ENCODE assay signal across 8 cellular contexts in genomic region chr18:22465859-22466602, GRCh38. TPM values are rescaled to one million over a fixed set of nuclear protein-coding genes. Genes with fewer than 3 reads are reported as not detected.
DNase-seq lines count a peak whose midpoint lies in the region; ATAC-seq, FAIRE-seq and TF ChIP-seq lines count a peak whose summit lies in the region.

No MANE protein-coding gene starts in this region.

- H3K4me1 ChIP-seq in K562 (replicated peaks in 1 of 2; ENCODE audit: control insufficient read depth in 2 of 2, insufficient read depth in 2 of 2, low read length in 2 of 2) (peaks cover 8 to 46% of the 10 kb centered on the region in 2 experiments), upper lobe of right lung (peaks cover 31% of the 10 kb centered on the region)

- TF ChIP-seq CTCF in K562 (IDR thresholded peaks at IDR 0.05 in 2 of 3, conservative IDR thresholded peaks at IDR 0.05 in 1 of 3; ENCODE audit: insufficient read depth in 2 of 3, low read depth in 1 of 3, low read length in 3 of 3) = no peak
- no peak for TF ChIP-seq CTCF in upper lobe of right lung (IDR thresholded peaks at IDR 0.05)

- TF ChIP-seq RAD21 in K562 (CRISPR knock-in tag; conservative IDR thresholded peaks at IDR 0.05 in 1 of 2, IDR thresholded peaks at IDR 0.05 in 1 of 2) = no peak; a peak in 1 of 4 replicates

- intact Hi-C loops in K562 (cut with micrococcal nuclease) = loop anchor here (5.0 kb wide), 1 partner anchor 91 kb away; no protein-coding TSS in a partner anchor
- intact Hi-C loops in upper lobe of right lung (cut with DNase I) = no loop called here

- no peaks in the 10 kb centered on the region for H3K36me3 ChIP-seq in K562 (ENCODE audit: control insufficient read depth, insufficient read depth, low read length)
- H3K36me3 ChIP-seq in upper lobe of right lung = no peaks in the 10 kb centered on the region

- CTCF ChIA-PET in K562 (lab: Yijun Ruan, JAX; ENCODE audit: low intra/inter-chr PET ratio) = interaction anchor here (0.6 kb wide), 1 partner anchor 449 kb away, joined by 3 read pairs; no protein-coding TSS in a partner anchor

- peaks cover 0 to 3% of the 10 kb centered on the region in 2 experiments; a peak in 2 of 5 replicates for H3K27me3 ChIP-seq in K562 (ENCODE audit: control insufficient read depth in 2 of 2, insufficient read depth in 2 of 2, low read length in 2 of 2)
- no peaks in the 10 kb centered on the region for H3K27me3 ChIP-seq in upper lobe of right lung

- peak overlapping the region; percentile 86 for H2AFZ ChIP-seq in K562 (ENCODE audit: low read depth, low read length)

- peak overlapping the region in 1 of 2 donors; percentile 14 for H3K4me3 Mint-ChIP-seq in activated T-cell treated with anti-CD3 and anti-CD28 coated beads, Interleukin-2, amount 50 U/mL, for 72 hours
- no peak overlapping the region for H3K4me3 Mint-ChIP-seq in activated naive CD8-positive, alpha-beta T cell treated with anti-CD3 and anti-CD28 coated beads for 36 hours

- peak overlapping the region; percentile 57 for H3K27ac ChIP-seq in K562 (ENCODE audit: extremely low read depth, low read depth, low read length)
- peak overlapping the region; percentile 51 for H3K27ac ChIP-seq in upper lobe of right lung

- H3K9me3 Mint-ChIP-seq in activated T-cell treated with anti-CD3 and anti-CD28 coated beads, Interleukin-2, amount 50 U/mL, for 72 hours = peaks cover 0 to 2% of the 10 kb centered on the region in 2 donors
- no peaks in the 10 kb centered on the region for H3K9me3 Mint-ChIP-seq in activated naive CD8-positive, alpha-beta T cell treated with anti-CD3 and anti-CD28 coated beads for 36 hours

- peak; percentile 60 to 83 for ATAC-seq in activated T-cell treated with anti-CD3 and anti-CD28 coated beads, Interleukin-2, amount 50 U/mL, for 72 hours (replicated peaks in 1 of 2)
- peak; percentile 95 for ATAC-seq in K562
- peak; percentile 85 for ATAC-seq in upper lobe of right lung
- ATAC-seq in GM18870 (IDR thresholded peaks at IDR 0.05; ENCODE audit: unreplicated experiment) = no peak

- H3K9me3 ChIP-seq in K562 (replicated peaks; ENCODE audit: control insufficient read depth, insufficient read depth, low read depth, low read length) = no peaks in the 10 kb centered on the region
- H3K9me3 ChIP-seq in upper lobe of right lung = no peaks in the 10 kb centered on the region

- peak; percentile 89 for FAIRE-seq in K562 (lab: Jason Lieb, UNC)

- H3K27me3 Mint-ChIP-seq in activated T-cell treated with anti-CD3 and anti-CD28 coated beads, Interleukin-2, amount 50 U/mL, for 72 hours (ENCODE audit: low read depth) = no peaks in the 10 kb centered on the region
- no peaks in the 10 kb centered on the region for H3K27me3 Mint-ChIP-seq in activated naive CD8-positive, alpha-beta T cell treated with anti-CD3 and anti-CD28 coated beads for 36 hours

- BruUV-seq in K562 (replicated peaks; lab: Mats Ljungman, UMichigan) = no TSS peak

- H3K4me1 Mint-ChIP-seq in activated T-cell treated with anti-CD3 and anti-CD28 coated beads, Interleukin-2, amount 50 U/mL, for 72 hours (ENCODE audit: low read depth) = no peaks in the 10 kb centered on the region
- no peaks in the 10 kb centered on the region for H3K4me1 Mint-ChIP-seq in activated naive CD8-positive, alpha-beta T cell treated with anti-CD3 and anti-CD28 coated beads for 36 hours

- H3K36me3 Mint-ChIP-seq in activated T-cell treated with anti-CD3 and anti-CD28 coated beads, Interleukin-2, amount 50 U/mL, for 72 hours (ENCODE audit: insufficient read depth in 2 of 2) = no peaks in the 10 kb centered on the region
- H3K36me3 Mint-ChIP-seq in activated naive CD8-positive, alpha-beta T cell treated with anti-CD3 and anti-CD28 coated beads for 36 hours = no peaks in the 10 kb centered on the region

- no peak overlapping the region for H3K27ac Mint-ChIP-seq in activated T-cell treated with anti-CD3 and anti-CD28 coated beads, Interleukin-2, amount 50 U/mL, for 72 hours
- no peak overlapping the region for H3K27ac Mint-ChIP-seq in activated naive CD8-positive, alpha-beta T cell treated with anti-CD3 and anti-CD28 coated beads for 36 hours

- WGBS in K562 (ENCODE audit: insufficient coverage, low coverage, missing lambda C conversion rate) = 10% methylated on average over 5 of the region's 5 CpGs

- H4K20me1 ChIP-seq in K562 (replicated peaks; ENCODE audit: control insufficient read depth, insufficient read depth, low read length) = no peaks in the 10 kb centered on the region

- peak; percentile 61 for TF ChIP-seq EP300 in K562 (IDR thresholded peaks at IDR 0.05; ENCODE audit: low read length)

- POLR2A ChIA-PET in K562 (lab: Yijun Ruan, JAX) = interaction anchor here (0.5 to 2.6 kb wide), 4 partner anchors 13 to 174 kb away, joined by 3 to 11 read pairs (median 3); no protein-coding TSS in a partner anchor

- peak overlapping the region in 1 of 2 experiments; percentile 21; a peak in 1 of 4 replicates for H3K9ac ChIP-seq in K562 (ENCODE audit: insufficient read depth in 1 of 2, low read depth in 2 of 2, low read length in 2 of 2)

- in situ Hi-C loops in K562 (cut with MboI) = no loop called here

- H3K4me3 ChIP-seq in K562 (no peak overlapping the region), upper lobe of right lung (no peak overlapping the region)

- peak overlapping the region; percentile 62 for H3K4me2 ChIP-seq in K562 (ENCODE audit: insufficient read depth, low read length)

- H3K9me1 ChIP-seq in K562 (ENCODE audit: control insufficient read depth, insufficient read depth, low read length) = peaks cover 3% of the 10 kb centered on the region

- peak in 1 of 2 donors; percentile 3 for DNase-seq in activated T-cell treated with anti-CD3 and anti-CD28 coated beads, Interleukin-2, amount 50 U/mL, for 72 hours
- DNase-seq in activated T-cell treated with anti-CD3 and anti-CD28 coated beads, Interleukin-2, amount 50 U/mL, for 1 hour = no peak
- DNase-seq in K562 (ENCODE audit: extremely low read depth in 1 of 4, low spot score in 3 of 4) = peak; percentile 79 to 87 (median 82)
- DNase-seq in left kidney (ENCODE audit: low read depth, low spot score) = peak; percentile 47
- no peak for DNase-seq in upper lobe of right lung
- no peak for DNase-seq in activated naive CD8-positive, alpha-beta T cell treated with anti-CD3 and anti-CD28 coated beads for 36 hours
- no peak for DNase-seq in activated naive CD4-positive, alpha-beta T cell (lab: John Stamatoyannopoulos, UW)

- no peaks in the 10 kb centered on the region for H3K79me2 ChIP-seq in K562 (ENCODE audit: control insufficient read depth, insufficient read depth, low read length)

- no peak for TF ChIP-seq POLR2A in K562 (conservative IDR thresholded peaks at IDR 0.05)

TF ChIP-seq in K562, 482 proteins besides CTCF, POLR2A, EP300 and RAD21 (continues in another document):
- TF ChIP-seq SMARCC2 (IDR thresholded peaks at IDR 0.05; ENCODE audit: low read depth) (peak; percentile 81; the same call in 1 of the 2 replicates), NRF1 (conservative IDR thresholded peaks at IDR 0.05 in 1 of 2, IDR thresholded peaks at IDR 0.05 in 1 of 2) (0 out of 4 replicates have a peak, but pooled peaks of 1 of the 2 experiments have one; percentile 23), SPI1 (IDR thresholded peaks at IDR 0.05; ENCODE audit: borderline replicate concordance, low read depth, low read length) (no peak), SETDB1 (IDR thresholded peaks at IDR 0.05; ENCODE audit: low read length) (no peak), RBM34 (IDR thresholded peaks at IDR 0.05; ENCODE audit: borderline replicate concordance, insufficient read depth, low read length) (no peak), CREB3 (tag; conservative IDR thresholded peaks at IDR 0.05; ENCODE audit: low read depth) (no peak), HSF4 (CRISPR knock-in tag; IDR thresholded peaks at IDR 0.05; ENCODE audit: borderline replicate concordance) (peak; percentile 68; the same call in 1 of the 2 replicates), CBFB (CRISPR knock-in tag; IDR thresholded peaks at IDR 0.05) (no peak), U2AF1 (optimal IDR thresholded peaks at IDR 0.05; ENCODE audit: low read depth, low read length) (no peak), PURB (CRISPR knock-in tag; IDR thresholded peaks at IDR 0.05; ENCODE audit: low read depth) (no peak), SMAD3 (CRISPR knock-in tag; conservative IDR thresholded peaks at IDR 0.05) (no peak), LCOR (CRISPR knock-in tag; IDR thresholded peaks at IDR 0.05) (no peak), KLF6 (CRISPR knock-in tag; IDR thresholded peaks at IDR 0.05; ENCODE audit: borderline replicate concordance) (peak; percentile 74; the same call in 1 of the 2 replicates)

RNA-seq across cellular contexts. Expression of gene CTAGE1, which starts 48.3 kb away (rescaled TPM):
- not detected for total RNA-seq in activated T-cell treated with anti-CD3 and anti-CD28 coated beads, Interleukin-2, amount 50 U/mL, for 72 hours
- not detected in 2 replicates for total RNA-seq in K562 (2011; cell fraction: chromatin; rRNA removed; ENCODE audit: low replicate concordance)
- not detected in 2 replicates for total RNA-seq in K562 (2011; cell fraction: nucleolus; rRNA removed)
- total RNA-seq in K562 (2011; cell fraction: nucleoplasm; rRNA removed) = not detected in 2 replicates
- total RNA-seq in K562 (2014; rRNA removed) (not detected in 2 replicates), K562 (2014; rRNA removed; fragmentation: Illumina TruSeq; extraction: Trizol) (not detected in 2 replicates), K562 (2015; rRNA removed; fragmentation: Illumina TruSeq; extraction: Trizol) (not detected in 2 replicates), K562 (2021) (not detected in 2 replicates), upper lobe of right lung (not detected)
- polyA plus RNA-seq in K562 (2011; rRNA removed) (not detected in 2 replicates), K562 (2014; fragmentation: Illumina TruSeq; extraction: Trizol) (not detected in 2 replicates), K562 (2014; fragmentation: Nextera tagmentation; extraction: Ambion mirVana) (not detected), K562 (2014; rRNA removed) (not detected in 2 replicates)
- not detected in 2 replicates for polyA plus RNA-seq in K562 (2011; cell fraction: cytosol; rRNA removed)
- not detected in 2 replicates for polyA plus RNA-seq in K562 (2011; cell fraction: nucleus; rRNA removed)
- polyA plus RNA-seq in K562 (2012) = not detected in 2 replicates
- not detected in 2 replicates for polyA minus RNA-seq in K562 (2011; rRNA and poly(A)+ RNA removed)
- not detected in 2 replicates for polyA minus RNA-seq in K562 (2011; cell fraction: cytosol; rRNA and poly(A)+ RNA removed)
- not detected in 2 replicates for polyA minus RNA-seq in K562 (2011; cell fraction: nucleus; rRNA and poly(A)+ RNA removed)
- total RNA-seq in activated naive CD8-positive, alpha-beta T cell treated with anti-CD3 and anti-CD28 coated beads for 36 hours = not detected

Comparison
In these comparisons a context has a peak if more than half of its experiments do, and no peak if none do; other contexts are left out.
1. DNase-seq: peak in K562 (4 of 4) and left kidney (single experiment); none in activated T-cell treated with anti-CD3 and anti-CD28 coated beads, Interleukin-2, amount 50 U/mL, for 1 hour (single experiment), upper lobe of right lung (single experiment), activated naive CD8-positive, alpha-beta T cell treated with anti-CD3 and anti-CD28 coated beads for 36 hours (single experiment) and activated naive CD4-positive, alpha-beta T cell (0 of 4).